In genomic region chr5:42515504-42515903, GRCh38 we compare ENCODE assay signal across 14 cellular contexts.
DNase-seq lines count a peak whose midpoint lies in the region; ATAC-seq and TF ChIP-seq lines count a peak whose summit lies in the region.
"Had no signal": no experiment of that assay in that cellular context is flagged by ENCODE, and none has a peak within 500 bp of the region (broad histone marks: within the 10 kb centered on the region; RNA-seq: fewer than 3 reads in every experiment).

No MANE protein-coding gene starts in this region.

- H4K20me1 ChIP-seq in GM23338 (replicated peaks; ENCODE audit: insufficient read depth): no peaks in the 10 kb centered on the region

- H3F3A ChIP-seq in GM23338 (replicated peaks; ENCODE audit: low read depth): no peaks in the 10 kb centered on the region

- H3K9me3 Mint-ChIP-seq in GM23338: peaks cover 6% of the 10 kb centered on the region; the same call in 2 of the 3 replicates
- H3K9me3 Mint-ChIP-seq: CD4-positive, alpha-beta T cell; H9 had no signal

- TF ChIP-seq CTCF in GM23338 (conservative IDR thresholded peaks at IDR 0.05; ENCODE audit: low read depth in 2 of 2) (no peak), right lobe of liver (IDR thresholded peaks at IDR 0.05) (no peak), testis (IDR thresholded peaks at IDR 0.05) (no peak)

- no peaks in the 10 kb centered on the region for H3K9me2 ChIP-seq in GM23338 (ENCODE audit: insufficient read depth)

- 0 out of 2 replicates have a peak overlapping the region, but pooled peaks have one; percentile 44 for H2AFZ ChIP-seq in GM23338

- no peaks in the 10 kb centered on the region for H3K27me3 ChIP-seq in GM23338 (ENCODE audit: insufficient read depth)
- no peaks in the 10 kb centered on the region for H3K27me3 ChIP-seq in right lobe of liver
- H3K27me3 ChIP-seq in skeletal muscle tissue (ENCODE audit: control insufficient read depth in 3 of 3, insufficient read depth in 3 of 3, low read length in 3 of 3): no peaks in the 10 kb centered on the region
- no peaks in the 10 kb centered on the region for H3K27me3 ChIP-seq in testis

- H3K4me3 Mint-ChIP-seq in GM23338: no peak overlapping the region
- H3K4me3 Mint-ChIP-seq: CD4-positive, alpha-beta T cell; H9 had no signal

- H3K27ac Mint-ChIP-seq in GM23338: no peak overlapping the region
- H3K27ac Mint-ChIP-seq: CD4-positive, alpha-beta T cell; H9 had no signal

- H3K4me3 ChIP-seq in GM23338 (no peak overlapping the region), right lobe of liver (no peak overlapping the region), skeletal muscle tissue (ENCODE audit: low read length in 3 of 3) (no peak overlapping the region), testis (no peak overlapping the region)
- H3K4me3 ChIP-seq: A549 had no signal

- H3K27me3 Mint-ChIP-seq in GM23338 (ENCODE audit: insufficient read depth, low read depth, poor library complexity): no peaks in the 10 kb centered on the region
- H3K27me3 Mint-ChIP-seq: CD4-positive, alpha-beta T cell had no signal

- H3K9me3 ChIP-seq in right lobe of liver (no peaks in the 10 kb centered on the region), skeletal muscle tissue (ENCODE audit: control insufficient read depth in 3 of 3, low read length in 3 of 3) (no peaks in the 10 kb centered on the region), testis (no peaks in the 10 kb centered on the region)
- H3K9me3 ChIP-seq: A549, Caco-2 had no signal

- H3K36me3 Mint-ChIP-seq in GM23338 (ENCODE audit: low read depth): no peaks in the 10 kb centered on the region

- H3K4me2 ChIP-seq in GM23338: no peak overlapping the region
- H3K4me2 ChIP-seq: A549 had no signal

- no peak overlapping the region for H3K9ac ChIP-seq in skeletal muscle tissue (ENCODE audit: low read depth in 1 of 3, low read length in 3 of 3)

- H3K27ac ChIP-seq in GM23338 (ENCODE audit: low read depth) (no peak overlapping the region), right lobe of liver (peak overlapping the region; percentile 41 to 88 (median 82)), skeletal muscle tissue (ENCODE audit: low read depth, low read length) (peak overlapping the region; percentile 84), testis (no peak overlapping the region)
- H3K27ac ChIP-seq: 22Rv1, A549, C4-2B had no signal

- intact Hi-C loops in left colon (cut with DNase I, micrococcal nuclease) (no loop called here), right lobe of liver (cut with DNase I) (loop anchor here in 1 of 2 donors (5.0 kb wide), 1 partner anchor 42 kb away; no protein-coding TSS in a partner anchor), testis (cut with DNase I; ENCODE audit: low total_unique reads) (no loop called here)

- no peak for ATAC-seq in GM23338
- ATAC-seq in left colon: peak; percentile 61
- peak; percentile 25 to 61 (median 34) for ATAC-seq in right lobe of liver
- no peak for ATAC-seq in HG03280 (IDR thresholded peaks at IDR 0.05; ENCODE audit: unreplicated experiment)
- ATAC-seq: A549 had no signal

- H3K36me3 ChIP-seq in GM23338 (ENCODE audit: insufficient read depth) (no peaks in the 10 kb centered on the region), right lobe of liver (no peaks in the 10 kb centered on the region), skeletal muscle tissue (ENCODE audit: control insufficient read depth in 3 of 3, insufficient read depth in 3 of 3, low read length in 3 of 3) (no peaks in the 10 kb centered on the region), testis (ENCODE audit: low read depth, missing control alignments) (no peaks in the 10 kb centered on the region)

- H3K4me1 ChIP-seq in GM23338 (ENCODE audit: insufficient read depth) (peaks cover 12% of the 10 kb centered on the region), right lobe of liver (peaks cover 0 to 43% (median 0%) of the 10 kb centered on the region in 4 donors), skeletal muscle tissue (ENCODE audit: control insufficient read depth in 3 of 3, insufficient read depth in 3 of 3, low read length in 3 of 3) (peaks cover 38 to 52% (median 52%) of the 10 kb centered on the region in 3 donors), testis (no peaks in the 10 kb centered on the region)
- H3K4me1 ChIP-seq: A549 had no signal

- WGBS in right lobe of liver (ENCODE audit: insufficient coverage, low coverage, low lambda C conversion rate, missing lambda C conversion rate): 26% methylated on average over 3 of the region's 3 CpGs
- 68% methylated on average over 3 of the region's 3 CpGs for WGBS in testis, 2 donors

- H3K4me1 Mint-ChIP-seq in GM23338: peaks cover 5% of the 10 kb centered on the region; the same call in 2 of the 3 replicates

- no peaks in the 10 kb centered on the region for H3K79me2 ChIP-seq in GM23338 (replicated peaks; ENCODE audit: insufficient read depth)

- no peak for DNase-seq in GM23338 (ENCODE audit: low spot score)
- DNase-seq in left colon: no peak
- DNase-seq in right lobe of liver: no peak
- DNase-seq in testis: no peak
- no peak for DNase-seq in SKM-1 (lab: John Stamatoyannopoulos, UW; ENCODE audit: unreplicated experiment)
- DNase-seq: AML-193; CD4-positive, alpha-beta T cell had no signal

- no peak for TF ChIP-seq POLR2A in right lobe of liver (IDR thresholded peaks at IDR 0.05)
- TF ChIP-seq POLR2A in testis (IDR thresholded peaks at IDR 0.05): no peak

TF ChIP-seq in GM23338, 12 proteins besides CTCF, POLR2A, EP300 and RAD21 (continues in another document):
- TF ChIP-seq EZH2 (IDR thresholded peaks at IDR 0.05; ENCODE audit: low read depth, unreplicated experiment) (no peak), CREB1 (CRISPR knock-in tag; IDR thresholded peaks at IDR 0.05; ENCODE audit: low read depth) (no peak), REST (IDR thresholded peaks at IDR 0.05; ENCODE audit: unreplicated experiment) (no peak), ZNF114 (CRISPR knock-in tag; IDR thresholded peaks at IDR 0.05) (no peak), NANOG (IDR thresholded peaks at IDR 0.05; ENCODE audit: borderline replicate concordance) (no peak)

Comparison
In these comparisons a context has a peak if more than half of its experiments do, and no peak if none do; other contexts are left out.
1. ATAC-seq: peak in left colon (single experiment) and right lobe of liver (4 of 4); none in GM23338 (single experiment) and HG03280 (single experiment).
2. H3K27ac ChIP-seq: peak in right lobe of liver (3 of 3) and skeletal muscle tissue (single experiment); none in GM23338 (single experiment) and testis (0 of 2).